13 cellular contexts compared by ENCODE assay signal in the genomic region with DNA sequence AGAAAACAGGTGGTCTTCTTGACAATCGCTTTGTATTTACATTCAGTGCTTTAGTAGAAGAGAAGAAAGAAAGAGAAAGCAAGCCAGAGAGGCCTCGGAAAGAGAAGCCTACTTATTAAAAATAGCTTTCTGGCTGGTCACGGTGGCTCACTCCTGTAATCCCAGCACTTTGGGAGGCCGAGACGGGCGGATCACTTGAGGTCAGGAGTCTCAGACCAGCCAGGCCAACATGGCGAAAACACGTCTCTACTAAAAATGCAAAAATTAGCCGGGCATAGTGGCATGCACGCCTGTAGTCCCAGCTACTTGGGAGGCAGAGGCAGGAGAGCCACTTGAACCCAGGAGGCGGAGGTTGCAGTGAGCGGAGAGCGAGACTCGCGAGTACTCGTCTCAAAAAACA. TPM values are rescaled to one million over a fixed set of nuclear protein-coding genes. Genes with fewer than 3 reads are reported as not detected.
A peak's percentile ranks its signal among the peaks of the same experiment; 100 is the strongest.
DNase-seq lines count a peak whose midpoint lies in the region; ATAC-seq and TF ChIP-seq lines count a peak whose summit lies in the region.
"Had no signal": no experiment of that assay in that cellular context is flagged by ENCODE, and none has a peak within 500 bp of the region (broad histone marks: within the 10 kb centered on the region; RNA-seq: fewer than 3 reads in every experiment).

No MANE protein-coding gene starts in this region.

- no peaks in the 10 kb centered on the region for H3K27me3 Mint-ChIP-seq in nephron (ENCODE audit: low read depth)
- H3K27me3 Mint-ChIP-seq: central memory CD8-positive, alpha-beta T cell had no signal

- H3K9me3 ChIP-seq in heart right ventricle (no peaks in the 10 kb centered on the region), body of pancreas (no peaks in the 10 kb centered on the region), uterus (no peaks in the 10 kb centered on the region)

- H3K4me1 ChIP-seq in heart right ventricle (peaks cover 0 to 37% (median 21%) of the 10 kb centered on the region in 9 donors), body of pancreas (peaks cover 45% of the 10 kb centered on the region), uterus (no peaks in the 10 kb centered on the region)

- no peaks in the 10 kb centered on the region for H3K9me3 Mint-ChIP-seq in nephron
- H3K9me3 Mint-ChIP-seq: central memory CD8-positive, alpha-beta T cell; naive thymus-derived CD4-positive, alpha-beta T cell had no signal

- H3K27ac ChIP-seq in heart right ventricle (peak overlapping the region; percentile 92 to 99 (median 96)), body of pancreas (peak overlapping the region; percentile 97 to 99 (median 98)), uterus (peak overlapping the region; percentile 97 to 100)

- no peaks in the 10 kb centered on the region for H3K27me3 ChIP-seq in heart right ventricle
- no peaks in the 10 kb centered on the region for H3K27me3 ChIP-seq in body of pancreas
- no peaks in the 10 kb centered on the region for H3K27me3 ChIP-seq in uterus

- ATAC-seq in heart right ventricle (no peak), body of pancreas (no peak), HG03342 (IDR thresholded peaks at IDR 0.05; ENCODE audit: unreplicated experiment) (no peak), HG03460 (IDR thresholded peaks at IDR 0.05; ENCODE audit: unreplicated experiment) (no peak)
- ATAC-seq: activated CD4-positive, CD25-positive, alpha-beta regulatory T cell treated with anti-CD3 and anti-CD28 coated beads, Interleukin-2, amount 50 U/mL, for 24 hours; naive thymus-derived CD4-positive, alpha-beta T cell had no signal

- peaks cover 47% of the 10 kb centered on the region for H3K4me1 Mint-ChIP-seq in nephron

- TF ChIP-seq CTCF in heart right ventricle (IDR thresholded peaks at IDR 0.05), result no peak
- TF ChIP-seq CTCF in body of pancreas (IDR thresholded peaks at IDR 0.05), result no peak
- TF ChIP-seq CTCF in nephron (IDR thresholded peaks at IDR 0.05; ENCODE audit: unreplicated experiment in 3 of 3), result no peak
- no peak for TF ChIP-seq CTCF in uterus (IDR thresholded peaks at IDR 0.05)

- H3K4me3 ChIP-seq in heart right ventricle (peak overlapping the region in 3 of 10 donors; percentile 88 to 92 (median 89)), body of pancreas (no peak overlapping the region), uterus (no peak overlapping the region)

- H3K36me3 Mint-ChIP-seq in nephron (ENCODE audit: low read depth), result no peaks in the 10 kb centered on the region
- H3K36me3 Mint-ChIP-seq: naive thymus-derived CD4-positive, alpha-beta T cell had no signal

- no peaks in the 10 kb centered on the region for H3K36me3 ChIP-seq in heart right ventricle
- no peaks in the 10 kb centered on the region for H3K36me3 ChIP-seq in body of pancreas (replicated peaks in 1 of 2; ENCODE audit: insufficient read depth in 1 of 2, low read depth in 2 of 2)
- H3K36me3 ChIP-seq in uterus, result no peaks in the 10 kb centered on the region

- DNase-seq in heart right ventricle (no peak), cardiac septum (ENCODE audit: low spot score) (no peak), body of pancreas (peak in 2 of 4 donors; percentile 11 to 18), uterus (no peak), kidney glomerular epithelial cell (lab: John Stamatoyannopoulos, UW) (no peak)
- DNase-seq: naive thymus-derived CD4-positive, alpha-beta T cell; stimulated activated CD4-positive, alpha-beta T cell treated with anti-CD3 and anti-CD28 coated beads, Interleukin-15, amount 100 ng/mL, for 24 hours had no signal

- intact Hi-C loops in heart right ventricle (cut with DNase I), result loop anchor here in 1 of 10 donors (5.0 kb wide), 1 partner anchor 120 kb away; a partner anchor contains a TSS
- intact Hi-C loops in cardiac septum (cut with DNase I), result loop anchor here (10.0 kb wide), 1 partner anchor 123 kb away; a partner anchor contains a TSS
- intact Hi-C loops in body of pancreas (cut with DNase I), result no loop called here
- intact Hi-C loops in uterus (cut with DNase I; ENCODE audit: low total_unique reads), result no loop called here

- H3K27ac Mint-ChIP-seq in nephron, result peak overlapping the region; percentile 97 to 99 (median 98)
- H3K27ac Mint-ChIP-seq: B cell had no signal

- no peak for TF ChIP-seq POLR2A in body of pancreas (IDR thresholded peaks at IDR 0.05)
- no peak for TF ChIP-seq POLR2A in uterus (IDR thresholded peaks at IDR 0.05)

- 78 to 84% methylated on average over 16 of the region's 16 CpGs for WGBS in heart right ventricle, 2 donors
- 68 to 83% methylated on average over 16 of the region's 16 CpGs for WGBS in body of pancreas, 2 donors

- peak overlapping the region in 2 of 3 experiments; percentile 92 to 93 for H3K4me3 Mint-ChIP-seq in nephron

RNA-seq across cellular contexts. Expression of a gene that starts 1.8 kb away (rescaled TPM):
- 10 to 100 TPM in 8 of 10 donors, 1 to 10 TPM in 2; 7.6 to 36.3 (median 16.1) TPM for total RNA-seq in heart right ventricle
- polyA plus RNA-seq in heart right ventricle, result 10 to 100 TPM; 23.5 to 43.2 TPM
- 5.1 TPM for total RNA-seq in cardiac septum
- 10 to 100 TPM; 15.0 to 18.1 TPM for total RNA-seq in body of pancreas
- total RNA-seq in uterus, result 10 to 100 TPM; 12.6 to 52.4 (median 16.7) TPM
